Comparison of ENCODE assay signal across 1 cellular context in genomic region chr17:36643086-36643685, GRCh38.
TF ChIP-seq lines count a peak whose summit lies in the region.

No MANE protein-coding gene starts in this region.

TF ChIP-seq in HEK293, 187 proteins besides CTCF, POLR2A, EP300 and RAD21 (continued from another document):
- TF ChIP-seq PRDM10 (tag by site-specific recombination; IDR thresholded peaks at IDR 0.05), result peak; percentile 52
- TF ChIP-seq MYNN (tag by site-specific recombination; IDR thresholded peaks at IDR 0.05; ENCODE audit: borderline replicate concordance), result no peak
- TF ChIP-seq ZFP3 (tag by site-specific recombination; IDR thresholded peaks at IDR 0.05; ENCODE audit: low read depth), result no peak
- peak; percentile 97 for TF ChIP-seq EGR2 (tag by site-specific recombination; IDR thresholded peaks at IDR 0.05; ENCODE audit: low read depth)
- no peak for TF ChIP-seq KLF8 (tag by site-specific recombination; IDR thresholded peaks at IDR 0.05)
- TF ChIP-seq OSR2 (tag by site-specific recombination; IDR thresholded peaks at IDR 0.05), result peak; percentile 42; the same call in 1 of the 2 replicates
- no peak for TF ChIP-seq KLF10 (tag by site-specific recombination; IDR thresholded peaks at IDR 0.05)
- TF ChIP-seq ZNF513 (tag by site-specific recombination; IDR thresholded peaks at IDR 0.05), result no peak
- no peak for TF ChIP-seq TSHZ1 (tag by site-specific recombination; IDR thresholded peaks at IDR 0.05; ENCODE audit: borderline replicate concordance)
